In the genomic region with DNA sequence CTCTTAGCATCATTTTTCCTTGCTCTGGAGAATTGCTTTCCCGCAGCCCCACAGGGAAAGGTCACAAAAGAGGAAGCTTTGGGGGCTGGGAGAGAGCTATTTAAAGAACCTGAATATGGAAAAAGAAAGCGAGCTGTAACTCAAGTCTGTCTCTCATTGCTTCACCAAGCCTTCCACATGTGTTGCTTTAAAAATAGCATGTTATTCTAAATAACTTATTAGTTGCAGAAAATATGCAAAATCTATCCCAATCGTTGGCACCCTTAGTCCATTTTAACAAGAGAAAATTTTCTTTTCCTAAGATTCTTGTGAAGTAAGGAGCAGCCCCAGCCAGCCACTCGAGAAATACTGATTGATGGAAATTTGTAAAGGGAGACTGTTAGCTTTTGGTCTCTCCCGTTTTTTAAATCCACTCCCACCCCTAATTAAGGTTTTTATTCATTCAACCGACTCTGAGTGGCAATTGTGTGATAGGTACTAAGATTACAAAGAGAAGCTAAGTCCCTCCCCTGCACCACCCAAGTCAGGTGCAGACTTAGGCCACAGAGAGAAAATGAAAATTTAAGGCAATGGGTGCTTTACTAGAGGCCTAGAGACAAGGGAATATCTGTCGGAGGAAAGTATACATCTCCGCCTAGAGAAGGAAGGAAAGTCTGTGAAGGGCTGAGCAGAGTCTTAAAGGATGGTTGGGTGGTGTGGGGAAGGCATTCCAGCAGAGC, we compare ENCODE assay signal across 15 cellular contexts. TPM values are rescaled to one million over a fixed set of nuclear protein-coding genes. Genes with fewer than 3 reads are reported as not detected.
DNase-seq lines count a peak whose midpoint lies in the region; ATAC-seq, FAIRE-seq and TF ChIP-seq lines count a peak whose summit lies in the region.
"Had no signal": no experiment of that assay in that cellular context is flagged by ENCODE, and none has a peak within 500 bp of the region (broad histone marks: within the 10 kb centered on the region; RNA-seq: fewer than 3 reads in every experiment).

No MANE protein-coding gene starts in this region.

- H3K4me3 Mint-ChIP-seq in Caco-2 (ENCODE audit: unreplicated experiment), result peak overlapping the region; percentile 72
- H3K4me3 Mint-ChIP-seq in natural killer cell treated with Interleukin-12 subunit alpha and Interleukin-12 subunit beta and Interleukin-15 and Interleukin-18, amount 100 ng/mL, for 72 hours, result no peak overlapping the region
- H3K4me3 Mint-ChIP-seq: natural killer cell had no signal

- FAIRE-seq in pancreas (lab: Jason Lieb, UNC), result no peak

- CTCF ChIA-PET in Caco-2 (lab: Charles Lee), result no interaction called here

- peaks cover 13% of the 10 kb centered on the region for H3K4me1 Mint-ChIP-seq in Caco-2 (ENCODE audit: low read depth, unreplicated experiment)
- no peaks in the 10 kb centered on the region for H3K4me1 Mint-ChIP-seq in natural killer cell treated with Interleukin-12 subunit alpha and Interleukin-12 subunit beta and Interleukin-15 and Interleukin-18, amount 100 ng/mL, for 72 hours (ENCODE audit: low read depth in 2 of 2)
- H3K4me1 Mint-ChIP-seq: natural killer cell had no signal

- peaks cover 13% of the 10 kb centered on the region; the same call in 1 of the 2 replicates for H3K4me1 ChIP-seq in Caco-2
- H3K4me1 ChIP-seq in esophagus squamous epithelium, result peaks cover 0 to 42% (median 7%) of the 10 kb centered on the region in 3 donors
- H3K4me1 ChIP-seq in pancreas, result no peaks in the 10 kb centered on the region

- ATAC-seq in pancreas (peak in 1 of 4 donors; percentile 20), GM18873 (IDR thresholded peaks at IDR 0.05; ENCODE audit: low FRiP score, unreplicated experiment) (no peak)
- ATAC-seq in natural killer cell treated with Interleukin-12 subunit alpha and Interleukin-12 subunit beta and Interleukin-15 and Interleukin-18, amount 100 ng/mL, for 72 hours, result no peak
- ATAC-seq: natural killer cell had no signal

- 11 to 16% methylated on average over 8 of the region's 8 CpGs for WGBS in esophagus squamous epithelium, 2 donors
- WGBS in pancreas, 2 donors, result 49% methylated on average over 8 of the region's 8 CpGs

- TF ChIP-seq CTCF in Caco-2 (IDR thresholded peaks at IDR 0.05; ENCODE audit: insufficient read depth in 1 of 2, low read depth in 1 of 2, low read length in 1 of 2, severe bottlenecking in 1 of 2, unreplicated experiment in 1 of 2), result no peak
- no peak for TF ChIP-seq CTCF in VCaP (conservative IDR thresholded peaks at IDR 0.05)
- TF ChIP-seq CTCF in esophagus squamous epithelium (IDR thresholded peaks at IDR 0.05), result no peak
- no peak for TF ChIP-seq CTCF in pancreas (IDR thresholded peaks at IDR 0.05)

- no TSS peak for BruUV-seq in Caco-2 (replicated peaks; lab: Mats Ljungman, UMichigan)

- H3K9me3 ChIP-seq in Caco-2, result no peaks in the 10 kb centered on the region
- H3K9me3 ChIP-seq in esophagus squamous epithelium, result no peaks in the 10 kb centered on the region
- H3K9me3 ChIP-seq in pancreas, result no peaks in the 10 kb centered on the region

- TF ChIP-seq POLR2A in esophagus squamous epithelium (IDR thresholded peaks at IDR 0.05), result no peak

- H3K27ac Mint-ChIP-seq in Caco-2 (ENCODE audit: unreplicated experiment), result no peak overlapping the region
- H3K27ac Mint-ChIP-seq in natural killer cell treated with Interleukin-12 subunit alpha and Interleukin-12 subunit beta and Interleukin-15 and Interleukin-18, amount 100 ng/mL, for 72 hours, result no peak overlapping the region
- H3K27ac Mint-ChIP-seq: natural killer cell had no signal

- peaks cover 2% of the 10 kb centered on the region for H3K27me3 Mint-ChIP-seq in Caco-2 (ENCODE audit: insufficient read depth, unreplicated experiment)
- peaks cover 21 to 33% of the 10 kb centered on the region in 2 donors for H3K27me3 Mint-ChIP-seq in natural killer cell treated with Interleukin-12 subunit alpha and Interleukin-12 subunit beta and Interleukin-15 and Interleukin-18, amount 100 ng/mL, for 72 hours

- H3K4me3 ChIP-seq in Caco-2 (ENCODE audit: low read depth, low read length) (peak overlapping the region; percentile 51), esophagus squamous epithelium (peak overlapping the region; percentile 47 to 69 (median 52)), pancreas (peak overlapping the region in 3 of 4 donors; percentile 26 to 50 (median 39))

- H3K27me3 ChIP-seq in Caco-2 (replicated peaks; ENCODE audit: control insufficient read depth, insufficient read depth, low read length) (no peaks in the 10 kb centered on the region), esophagus squamous epithelium (peaks cover 0 to 17% (median 0%) of the 10 kb centered on the region in 4 donors), pancreas (no peaks in the 10 kb centered on the region)

- H3K27ac ChIP-seq in VCaP, result peak overlapping the region; percentile 65
- H3K27ac ChIP-seq in esophagus squamous epithelium, result peak overlapping the region; percentile 80 to 85 (median 80)
- no peak overlapping the region for H3K27ac ChIP-seq in pancreas

- DNase-seq in Caco-2 (no peak), esophagus squamous epithelium (lab: John Stamatoyannopoulos, UW) (no peak), pancreas (no peak), NCI-H510A (lab: John Stamatoyannopoulos, UW) (no peak)
- no peak for DNase-seq in activated CD8-positive, alpha-beta memory T cell treated with anti-CD3 and anti-CD28 coated beads, Interleukin-2, amount 50 U/mL, for 4 hours
- no peak for DNase-seq in natural killer cell treated with Interleukin-12 subunit alpha and Interleukin-12 subunit beta and Interleukin-15 and Interleukin-18, amount 100 ng/mL, for 72 hours (ENCODE audit: low spot score)
- DNase-seq: activated CD4-positive, alpha-beta T cell treated with anti-CD3 and anti-CD28 coated beads, Interleukin-2, amount 50 U/mL, for 4 hours; amniotic stem cell; natural killer cell; NCI-H226 had no signal

- POLR2A ChIA-PET in Caco-2 (lab: Charles Lee), result no interaction called here

- H3K36me3 Mint-ChIP-seq in Caco-2 (ENCODE audit: insufficient read depth, unreplicated experiment), result no peaks in the 10 kb centered on the region
- H3K36me3 Mint-ChIP-seq in natural killer cell treated with Interleukin-12 subunit alpha and Interleukin-12 subunit beta and Interleukin-15 and Interleukin-18, amount 100 ng/mL, for 72 hours, result no peaks in the 10 kb centered on the region
- H3K36me3 Mint-ChIP-seq: natural killer cell had no signal

- intact Hi-C loops in Caco-2 (cut with micrococcal nuclease; ENCODE audit: unreplicated experiment) (no loop called here), esophagus squamous epithelium (cut with DNase I) (no loop called here), pancreas (cut with DNase I) (no loop called here)

- H3K9me3 Mint-ChIP-seq in Caco-2 (ENCODE audit: unreplicated experiment), result no peaks in the 10 kb centered on the region
- H3K9me3 Mint-ChIP-seq in natural killer cell treated with Interleukin-12 subunit alpha and Interleukin-12 subunit beta and Interleukin-15 and Interleukin-18, amount 100 ng/mL, for 72 hours, result no peaks in the 10 kb centered on the region
- H3K9me3 Mint-ChIP-seq: natural killer cell had no signal

- H3K36me3 ChIP-seq in Caco-2 (ENCODE audit: control insufficient read depth, insufficient read depth, low read length) (no peaks in the 10 kb centered on the region), esophagus squamous epithelium (no peaks in the 10 kb centered on the region), pancreas (no peaks in the 10 kb centered on the region)

RNA-seq across cellular contexts. Expression of gene CYP4X1, which starts 0.8 kb away (rescaled TPM):
- total RNA-seq in Caco-2 (2022) (5.5 and 7.8 TPM in 2 replicates), esophagus squamous epithelium (10 to 100 TPM; 16.9 to 31.0 (median 28.8) TPM), pancreas (1 to 10 TPM in 4 of 6 donors, under 1 TPM in 2; 0.39 to 3.0 (median 1.5) TPM)
- 1 to 10 TPM; 1.1 to 3.5 TPM for polyA plus RNA-seq in pancreas
- total RNA-seq in natural killer cell treated with Interleukin-12 subunit alpha and Interleukin-12 subunit beta and Interleukin-15 and Interleukin-18, amount 100 ng/mL, for 72 hours, result not detected
- total RNA-seq: natural killer cell had no signal
- polyA plus RNA-seq: BJ had no signal

RNA-seq across cellular contexts. Expression of gene CYP4Z1, which starts 42.7 kb away (rescaled TPM):
- total RNA-seq in Caco-2 (2022), result not detected in 2 replicates
- 1 to 10 TPM in 3 of 4 donors, under 1 TPM in 1; 0.19 to 1.5 (median 1.4) TPM for total RNA-seq in esophagus squamous epithelium
- total RNA-seq in pancreas, result under 1 TPM in 2 of 6 donors, not detected in 4; 0.06 to 0.29 TPM
- under 1 TPM; 0.30 to 0.40 TPM for polyA plus RNA-seq in pancreas
- not detected for total RNA-seq in natural killer cell treated with Interleukin-12 subunit alpha and Interleukin-12 subunit beta and Interleukin-15 and Interleukin-18, amount 100 ng/mL, for 72 hours
- total RNA-seq: glomerular endothelial cell, HT1080, natural killer cell had no signal
- polyA plus RNA-seq: BJ had no signal

Comparison
In these comparisons a context has a peak if more than half of its experiments do, and no peak if none do; other contexts are left out.
1. H3K27ac ChIP-seq: peak in VCaP (single experiment) and esophagus squamous epithelium (4 of 4); none in pancreas (0 of 4).
2. Peak in every context shown above with its lines, with median percentiles within 50 percentile points of each other: H3K4me3 ChIP-seq.